8 cellular contexts compared by ENCODE assay signal in genomic region chr5:40797273-40798011, GRCh38. TPM values are rescaled to one million over a fixed set of nuclear protein-coding genes. Genes with fewer than 3 reads are reported as not detected.
DNase-seq lines count a peak whose midpoint lies in the region; ATAC-seq and TF ChIP-seq lines count a peak whose summit lies in the region.

No MANE protein-coding gene starts in this region.

- H3K9me3 ChIP-seq in sigmoid colon: no peaks in the 10 kb centered on the region

- H3K4me3 ChIP-seq in astrocyte of the cerebellum (ENCODE audit: low read depth, low read length): peak overlapping the region; percentile 92
- peak overlapping the region; percentile 97 to 100 (median 99) for H3K4me3 ChIP-seq in sigmoid colon

- H3K27ac ChIP-seq in sigmoid colon: peak overlapping the region; percentile 95 to 99 (median 98)

- H3K4me1 ChIP-seq in sigmoid colon: peaks cover 0 to 34% (median 24%) of the 10 kb centered on the region in 4 donors

- WGBS in sigmoid colon, 2 donors: 1% methylated on average over 56 of the region's 56 CpGs

- no peak for TF ChIP-seq EP300 in sigmoid colon (IDR thresholded peaks at IDR 0.05)

- TF ChIP-seq CTCF in GM13976 (IDR thresholded peaks at IDR 0.05; ENCODE audit: borderline replicate concordance, control extremely low read depth, extremely low read depth, insufficient read depth, missing control alignments) (no peak), astrocyte of the cerebellum (IDR thresholded peaks at IDR 0.05; ENCODE audit: low read depth, low read length, missing control alignments) (no peak), sigmoid colon (IDR thresholded peaks at IDR 0.05) (no peak)

- TF ChIP-seq POLR2A in sigmoid colon (IDR thresholded peaks at IDR 0.05): no peak

- H3K36me3 ChIP-seq in sigmoid colon: no peaks in the 10 kb centered on the region

- ATAC-seq in HG02870 (IDR thresholded peaks at IDR 0.05; ENCODE audit: unreplicated experiment): peak; percentile 36

- intact Hi-C loops in sigmoid colon (cut with DNase I): loop anchor here (1.0 kb wide), 2 partner anchors 38 to 42 kb away; partner anchors contain the start of genes RPL37 and TTC33

- DNase-seq in GM13976 (ENCODE audit: low spot score) (peak; percentile 53), NCI-H146 treated with DMSO at 0.1 percent for 48 hours (lab: John Stamatoyannopoulos, UW; ENCODE audit: unreplicated experiment) (peak; percentile 55), T-helper 9 cell (peak; percentile 75), astrocyte of the cerebellum (ENCODE audit: low read depth) (peak; percentile 43), iPS DF 19.7 (ENCODE audit: low read depth, low spot score) (peak; percentile 42), sigmoid colon (peak; percentile 87), NCI-H187 treated with DMSO at 0.1 percent for 48 hours (lab: John Stamatoyannopoulos, UW) (no peak)

- in situ Hi-C loops in GM13976 (cut with MboI; ENCODE audit: low sequenced_read_pairs, unreplicated experiment) (no loop called here), astrocyte of the cerebellum (cut with HindIII; ENCODE audit: low sequenced_read_pairs) (no loop called here)

- H3K27me3 ChIP-seq in sigmoid colon: no peaks in the 10 kb centered on the region

RNA-seq across cellular contexts. Expression of gene PRKAA1, which starts 0.7 kb away (rescaled TPM):
- total RNA-seq in sigmoid colon: 10 to 100 TPM; 63.4 to 98.4 (median 86.7) TPM
- polyA plus RNA-seq in sigmoid colon: 10 to 100 TPM; 27.0 to 34.4 (median 29.3) TPM

RNA-seq across cellular contexts. Expression of gene RPL37, which starts 37.6 kb away (rescaled TPM):
- total RNA-seq in sigmoid colon: 100 to 1,000 TPM; 120 to 170 (median 149) TPM
- 1,000 to 10,000 TPM; 1,182 to 2,184 (median 1,251) TPM for polyA plus RNA-seq in sigmoid colon

RNA-seq across cellular contexts. Expression of gene TTC33, which starts 41.7 kb away (rescaled TPM):
- 10 to 100 TPM; 18.0 to 33.2 (median 26.0) TPM for total RNA-seq in sigmoid colon
- 10 to 100 TPM in 2 of 3 donors, 1 to 10 TPM in 1; 6.6 to 11.6 (median 10.2) TPM for polyA plus RNA-seq in sigmoid colon

RNA-seq across cellular contexts. Expression of gene CARD6, which starts 43.7 kb away (rescaled TPM):
- total RNA-seq in sigmoid colon: 10 to 100 TPM in 2 of 4 donors, 1 to 10 TPM in 2; 4.1 to 12.2 (median 9.4) TPM
- 1 to 10 TPM; 1.4 to 4.8 (median 2.8) TPM for polyA plus RNA-seq in sigmoid colon
